8 cellular contexts compared by ENCODE assay signal in the genomic region with DNA sequence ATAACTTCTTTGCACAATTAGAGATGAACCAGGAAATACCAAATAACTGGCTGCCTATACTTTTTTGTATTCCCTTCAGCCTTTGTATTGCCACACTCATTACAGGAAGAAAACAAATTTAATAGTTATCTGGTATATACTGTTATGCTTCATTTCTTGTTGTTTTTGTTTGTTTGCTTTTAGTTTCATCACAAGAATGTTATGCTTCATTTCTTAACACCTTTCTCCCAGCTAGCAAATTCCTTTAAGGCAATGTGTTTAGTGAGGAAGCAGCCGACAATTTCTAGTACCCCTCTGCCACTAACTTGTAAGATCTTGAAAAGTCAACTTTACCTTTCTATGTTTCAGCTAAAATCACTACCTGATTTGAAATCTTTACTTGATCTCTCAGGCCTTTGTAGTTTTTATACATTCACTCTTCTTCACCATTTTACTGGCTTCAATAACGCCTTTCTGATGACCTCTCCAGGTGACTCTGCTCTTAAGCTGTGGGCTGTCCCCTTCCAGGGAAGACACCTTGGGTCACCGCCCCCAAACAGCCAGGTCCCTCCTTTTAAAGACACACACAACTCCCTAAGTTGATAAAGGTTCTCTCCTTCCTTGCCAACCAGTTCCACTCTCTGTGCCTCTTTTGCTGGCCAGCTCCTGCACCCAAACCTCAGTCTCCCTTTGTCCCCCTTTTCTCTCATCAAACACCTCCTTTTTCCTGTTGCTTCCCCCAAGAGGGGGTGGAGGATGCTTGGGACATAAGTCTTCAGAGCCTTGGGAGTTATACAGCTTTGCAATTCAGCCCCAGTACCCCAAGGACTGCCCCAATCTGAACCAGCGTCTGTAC. TPM values are rescaled to one million over a fixed set of nuclear protein-coding genes. Genes with fewer than 3 reads are reported as not detected.
DNase-seq lines count a peak whose midpoint lies in the region; ATAC-seq and TF ChIP-seq lines count a peak whose summit lies in the region.

No MANE protein-coding gene starts in this region.

- CTCF ChIA-PET in CD4-positive, alpha-beta memory T cell (lab: Charles Lee; ENCODE audit: partially characterized antibody): interaction anchor here (0.8 to 1.4 kb wide), 2 partner anchors 11 to 512 kb away, joined by 4 to 7 read pairs; no protein-coding TSS in a partner anchor
- CTCF ChIA-PET in activated naive CD4-positive, alpha-beta T cell treated with anti-CD3 and anti-CD28 coated beads for 36 hours (lab: Charles Lee): interaction anchor here (0.9 to 1.8 kb wide), 2 partner anchors 8 to 12 kb away, joined by 4 read pairs; no protein-coding TSS in a partner anchor

- TF ChIP-seq CTCF in parathyroid adenoma (IDR thresholded peaks at IDR 0.05) (no peak), type B pancreatic cell (conservative IDR thresholded peaks at IDR 0.05) (no peak)

- peak; percentile 47 for ATAC-seq in GM21576 (IDR thresholded peaks at IDR 0.05; ENCODE audit: unreplicated experiment)
- ATAC-seq in Right ventricle myocardium inferior: peak; percentile 56

- no peaks in the 10 kb centered on the region for H3K27me3 Mint-ChIP-seq in CD4-positive, alpha-beta memory T cell
- H3K27me3 Mint-ChIP-seq in activated naive CD4-positive, alpha-beta T cell treated with anti-CD3 and anti-CD28 coated beads for 36 hours (ENCODE audit: low read depth): no peaks in the 10 kb centered on the region
- no peaks in the 10 kb centered on the region for H3K27me3 Mint-ChIP-seq in type B pancreatic cell

- POLR2A ChIA-PET in CD4-positive, alpha-beta memory T cell (lab: Charles Lee; ENCODE audit: partially characterized antibody): interaction anchor here (0.9 to 2.4 kb wide), 5 partner anchors 48 to 630 kb away, joined by 3 to 11 read pairs (median 4); partner anchors contain the start of genes ACSS2, GGT7 and MMP24OS

- H3K9me3 Mint-ChIP-seq in CD4-positive, alpha-beta memory T cell: peaks cover 0 to 2% (median 0%) of the 10 kb centered on the region in 8 donors
- H3K9me3 Mint-ChIP-seq in activated naive CD4-positive, alpha-beta T cell treated with anti-CD3 and anti-CD28 coated beads for 36 hours: no peaks in the 10 kb centered on the region
- no peaks in the 10 kb centered on the region for H3K9me3 Mint-ChIP-seq in type B pancreatic cell

- peak overlapping the region; percentile 53 for H2AFZ ChIP-seq in parathyroid adenoma

- no peaks in the 10 kb centered on the region for H3K27me3 ChIP-seq in CD4-positive, alpha-beta memory T cell (ENCODE audit: insufficient read depth, low read length)
- no peaks in the 10 kb centered on the region for H3K27me3 ChIP-seq in parathyroid adenoma (ENCODE audit: control insufficient read depth, insufficient read depth, low read length)

- peak overlapping the region; percentile 78 for H3K27ac ChIP-seq in CD4-positive, alpha-beta memory T cell (ENCODE audit: low read depth, low read length)
- peak overlapping the region; percentile 81 for H3K27ac ChIP-seq in parathyroid adenoma

- in situ Hi-C loops in SK-MEL-5 (cut with HindIII; ENCODE audit: low pct_unique_long_range_greater_than_20kb, low sequenced_read_pairs): no loop called here

- H3K4me2 ChIP-seq in parathyroid adenoma (ENCODE audit: low read length): peak overlapping the region; percentile 100

- peak overlapping the region; percentile 93 to 98 (median 97) for H3K4me3 Mint-ChIP-seq in CD4-positive, alpha-beta memory T cell
- H3K4me3 Mint-ChIP-seq in activated naive CD4-positive, alpha-beta T cell treated with anti-CD3 and anti-CD28 coated beads for 36 hours: peak overlapping the region; percentile 97
- peak overlapping the region; percentile 99 for H3K4me3 Mint-ChIP-seq in type B pancreatic cell

- H3K4me1 Mint-ChIP-seq in CD4-positive, alpha-beta memory T cell: peaks cover 26 to 61% (median 48%) of the 10 kb centered on the region in 4 donors
- peaks cover 43% of the 10 kb centered on the region for H3K4me1 Mint-ChIP-seq in activated naive CD4-positive, alpha-beta T cell treated with anti-CD3 and anti-CD28 coated beads for 36 hours (ENCODE audit: low read depth)
- peaks cover 29% of the 10 kb centered on the region for H3K4me1 Mint-ChIP-seq in type B pancreatic cell (ENCODE audit: unreplicated experiment)

- H3K9ac ChIP-seq in parathyroid adenoma: peak overlapping the region; percentile 47

- peak; percentile 66 to 86 (median 70) for DNase-seq in CD4-positive, alpha-beta memory T cell
- peak; percentile 89 for DNase-seq in LoVo (ENCODE audit: low spot score)
- DNase-seq in SK-MEL-5 (ENCODE audit: low read depth, low spot score): peak; percentile 82
- peak; percentile 91 for DNase-seq in activated naive CD4-positive, alpha-beta T cell treated with anti-CD3 and anti-CD28 coated beads for 36 hours
- DNase-seq in Right ventricle myocardium inferior (ENCODE audit: missing footprints): no peak
- no peak for DNase-seq in type B pancreatic cell (ENCODE audit: extremely low spot score, unreplicated experiment)

- H3K4me1 ChIP-seq in CD4-positive, alpha-beta memory T cell (ENCODE audit: insufficient read depth, low read length): peaks cover 42% of the 10 kb centered on the region
- H3K4me1 ChIP-seq in parathyroid adenoma: no peaks in the 10 kb centered on the region

- H3K4me3 ChIP-seq in CD4-positive, alpha-beta memory T cell (ENCODE audit: low read length in 2 of 2): peak overlapping the region; percentile 80 to 91
- peak overlapping the region; percentile 98 for H3K4me3 ChIP-seq in parathyroid adenoma (ENCODE audit: low read depth, low read length)

- peak overlapping the region; percentile 93 to 99 (median 95) for H3K27ac Mint-ChIP-seq in CD4-positive, alpha-beta memory T cell
- H3K27ac Mint-ChIP-seq in activated naive CD4-positive, alpha-beta T cell treated with anti-CD3 and anti-CD28 coated beads for 36 hours: peak overlapping the region; percentile 93
- H3K27ac Mint-ChIP-seq in type B pancreatic cell: peak overlapping the region; percentile 94

- peaks cover 38% of the 10 kb centered on the region for H3K79me2 ChIP-seq in parathyroid adenoma

- intact Hi-C loops in CD4-positive, alpha-beta memory T cell (cut with micrococcal nuclease): loop anchor here (2.0 to 10.0 kb wide), 3 partner anchors 53 to 1131 kb away; partner anchors contain the start of genes ACSS2, EDEM2 and SCAND1
- intact Hi-C loops in activated naive CD4-positive, alpha-beta T cell treated with anti-CD3 and anti-CD28 coated beads for 36 hours (cut with micrococcal nuclease): loop anchor here (1.0 to 10.0 kb wide), 5 partner anchors 115 to 841 kb away; partner anchors contain the start of genes AHCY, CPNE1, PIGU and RBM12
- intact Hi-C loops in Right ventricle myocardium inferior (cut with DNase I): no loop called here

- H3K9me3 ChIP-seq in CD4-positive, alpha-beta memory T cell (ENCODE audit: control insufficient read depth in 1 of 2, low read length in 2 of 2): no peaks in the 10 kb centered on the region
- H3K9me3 ChIP-seq in parathyroid adenoma (ENCODE audit: control insufficient read depth, low read length): no peaks in the 10 kb centered on the region

- H3K36me3 Mint-ChIP-seq in CD4-positive, alpha-beta memory T cell: peaks cover 0 to 10% of the 10 kb centered on the region in 2 donors
- no peaks in the 10 kb centered on the region for H3K36me3 Mint-ChIP-seq in activated naive CD4-positive, alpha-beta T cell treated with anti-CD3 and anti-CD28 coated beads for 36 hours (ENCODE audit: low read depth)
- peaks cover 27% of the 10 kb centered on the region for H3K36me3 Mint-ChIP-seq in type B pancreatic cell

- no peaks in the 10 kb centered on the region for H3K36me3 ChIP-seq in CD4-positive, alpha-beta memory T cell (ENCODE audit: insufficient read depth, low read length)
- no peaks in the 10 kb centered on the region for H3K36me3 ChIP-seq in parathyroid adenoma (ENCODE audit: control insufficient read depth, insufficient read depth, low read length)

RNA-seq across cellular contexts. Expression of gene NCOA6, which starts 1.2 kb away (rescaled TPM):
- 10 to 100 TPM; 29.5 to 29.9 TPM for total RNA-seq in CD4-positive, alpha-beta memory T cell
- 10 to 100 TPM in 1 of 2 donors, under 1 TPM in 1; 0.60 to 12.9 TPM for polyA plus RNA-seq in CD4-positive, alpha-beta memory T cell
- 6.1 and 6.5 TPM in 2 replicates for total RNA-seq in SK-MEL-5 (2014; rRNA removed; shearing (Covaris generic))
- 22.0 and 35.7 TPM in 2 replicates for polyA plus RNA-seq in SK-MEL-5 (2015; cell fraction: cytosol; rRNA removed)
- polyA plus RNA-seq in SK-MEL-5 (2015; cell fraction: nucleus; rRNA removed): 12.4 and 19.3 TPM in 2 replicates
- total RNA-seq in activated naive CD4-positive, alpha-beta T cell treated with anti-CD3 and anti-CD28 coated beads for 36 hours: 10 to 100 TPM; 13.9 to 14.1 TPM
- 16.0 TPM for total RNA-seq in Right ventricle myocardium inferior
- total RNA-seq in type B pancreatic cell (ENCODE audit: low replicate concordance): 53.9 and 59.5 TPM in 2 replicates

RNA-seq across cellular contexts. Expression of gene GGT7, which starts 48.4 kb away (rescaled TPM):
- total RNA-seq in CD4-positive, alpha-beta memory T cell: 10 to 100 TPM; 35.3 to 37.2 TPM
- polyA plus RNA-seq in CD4-positive, alpha-beta memory T cell: 1 to 10 TPM; 2.0 to 5.7 TPM
- total RNA-seq in SK-MEL-5 (2014; rRNA removed; shearing (Covaris generic)): 4.4 and 8.0 TPM in 2 replicates
- polyA plus RNA-seq in SK-MEL-5 (2015; cell fraction: cytosol; rRNA removed): 51.1 and 51.3 TPM in 2 replicates
- 147 and 176 TPM in 2 replicates for polyA plus RNA-seq in SK-MEL-5 (2015; cell fraction: nucleus; rRNA removed)
- total RNA-seq in activated naive CD4-positive, alpha-beta T cell treated with anti-CD3 and anti-CD28 coated beads for 36 hours: 10 to 100 TPM; 14.8 to 15.0 TPM
- 19.1 TPM for total RNA-seq in Right ventricle myocardium inferior
- total RNA-seq in type B pancreatic cell (ENCODE audit: low replicate concordance): 34.3 and 62.7 TPM in 2 replicates

RNA-seq across cellular contexts. Expression of gene ACSS2, which starts 52.2 kb away (rescaled TPM):
- 10 to 100 TPM; 19.8 to 24.3 TPM for total RNA-seq in CD4-positive, alpha-beta memory T cell
- 10 to 100 TPM; 11.4 to 14.1 TPM for polyA plus RNA-seq in CD4-positive, alpha-beta memory T cell
- 35.7 and 38.9 TPM in 2 replicates for total RNA-seq in SK-MEL-5 (2014; rRNA removed; shearing (Covaris generic))
- 42.8 and 58.7 TPM in 2 replicates for polyA plus RNA-seq in SK-MEL-5 (2015; cell fraction: cytosol; rRNA removed)
- 84.4 and 133 TPM in 2 replicates for polyA plus RNA-seq in SK-MEL-5 (2015; cell fraction: nucleus; rRNA removed)
- 10 to 100 TPM; 71.3 to 73.6 TPM for total RNA-seq in activated naive CD4-positive, alpha-beta T cell treated with anti-CD3 and anti-CD28 coated beads for 36 hours
- 149 TPM for total RNA-seq in Right ventricle myocardium inferior
- 59.2 and 76.3 TPM in 2 replicates for total RNA-seq in type B pancreatic cell (ENCODE audit: low replicate concordance)

Comparison
In these comparisons a context has a peak if more than half of its experiments do, and no peak if none do; other contexts are left out.
1. DNase-seq: peak in CD4-positive, alpha-beta memory T cell (5 of 5), LoVo (single experiment), SK-MEL-5 (single experiment) and activated naive CD4-positive, alpha-beta T cell treated with anti-CD3 and anti-CD28 coated beads for 36 hours (single experiment); none in Right ventricle myocardium inferior (single experiment) and type B pancreatic cell (single experiment).
2. Peak in every context shown above with its lines, with median percentiles within 50 percentile points of each other: H3K27ac Mint-ChIP-seq and H3K4me3 Mint-ChIP-seq.